In genomic region chr22:24925586-24926427, GRCh38 we compare ENCODE assay signal across 1 cellular context.
TF ChIP-seq lines count a peak whose summit lies in the region.

No MANE protein-coding gene starts in this region.

TF ChIP-seq in WTC11, 78 proteins besides CTCF, POLR2A, EP300 and RAD21:
- TF ChIP-seq SP1 (CRISPR knock-in tag; conservative IDR thresholded peaks at IDR 0.05): no peak
- TF ChIP-seq ZNF138 (CRISPR knock-in tag; conservative IDR thresholded peaks at IDR 0.05): no peak
- no peak for TF ChIP-seq NR3C1 (CRISPR knock-in tag; conservative IDR thresholded peaks at IDR 0.05; ENCODE audit: low read depth)
- TF ChIP-seq KAT7 (CRISPR knock-in tag; IDR thresholded peaks at IDR 0.05; ENCODE audit: borderline replicate concordance): no peak
- no peak for TF ChIP-seq CREB1 (CRISPR knock-in tag; IDR thresholded peaks at IDR 0.05)
- no peak for TF ChIP-seq ZMAT4 (CRISPR knock-in tag; IDR thresholded peaks at IDR 0.05)
- TF ChIP-seq SOX15 (CRISPR knock-in tag; IDR thresholded peaks at IDR 0.05): no peak
- TF ChIP-seq HMGA2 (CRISPR knock-in tag; IDR thresholded peaks at IDR 0.05): no peak
- TF ChIP-seq, protein P1, sequence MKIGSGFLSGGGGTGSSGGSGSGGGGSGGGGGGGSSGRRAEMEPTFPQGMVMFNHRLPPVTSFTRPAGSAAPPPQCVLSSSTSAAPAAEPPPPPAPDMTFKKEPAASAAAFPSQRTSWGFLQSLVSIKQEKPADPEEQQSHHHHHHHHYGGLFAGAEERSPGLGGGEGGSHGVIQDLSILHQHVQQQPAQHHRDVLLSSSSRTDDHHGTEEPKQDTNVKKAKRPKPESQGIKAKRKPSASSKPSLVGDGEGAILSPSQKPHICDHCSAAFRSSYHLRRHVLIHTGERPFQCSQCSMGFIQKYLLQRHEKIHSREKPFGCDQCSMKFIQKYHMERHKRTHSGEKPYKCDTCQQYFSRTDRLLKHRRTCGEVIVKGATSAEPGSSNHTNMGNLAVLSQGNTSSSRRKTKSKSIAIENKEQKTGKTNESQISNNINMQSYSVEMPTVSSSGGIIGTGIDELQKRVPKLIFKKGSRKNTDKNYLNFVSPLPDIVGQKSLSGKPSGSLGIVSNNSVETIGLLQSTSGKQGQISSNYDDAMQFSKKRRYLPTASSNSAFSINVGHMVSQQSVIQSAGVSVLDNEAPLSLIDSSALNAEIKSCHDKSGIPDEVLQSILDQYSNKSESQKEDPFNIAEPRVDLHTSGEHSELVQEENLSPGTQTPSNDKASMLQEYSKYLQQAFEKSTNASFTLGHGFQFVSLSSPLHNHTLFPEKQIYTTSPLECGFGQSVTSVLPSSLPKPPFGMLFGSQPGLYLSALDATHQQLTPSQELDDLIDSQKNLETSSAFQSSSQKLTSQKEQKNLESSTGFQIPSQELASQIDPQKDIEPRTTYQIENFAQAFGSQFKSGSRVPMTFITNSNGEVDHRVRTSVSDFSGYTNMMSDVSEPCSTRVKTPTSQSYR (CRISPR knock-in tag; IDR thresholded peaks at IDR 0.05): no peak
- TF ChIP-seq STAT6 (CRISPR knock-in tag; conservative IDR thresholded peaks at IDR 0.05; ENCODE audit: low read depth): no peak
